18 cellular contexts compared by ENCODE assay signal in the genomic region with DNA sequence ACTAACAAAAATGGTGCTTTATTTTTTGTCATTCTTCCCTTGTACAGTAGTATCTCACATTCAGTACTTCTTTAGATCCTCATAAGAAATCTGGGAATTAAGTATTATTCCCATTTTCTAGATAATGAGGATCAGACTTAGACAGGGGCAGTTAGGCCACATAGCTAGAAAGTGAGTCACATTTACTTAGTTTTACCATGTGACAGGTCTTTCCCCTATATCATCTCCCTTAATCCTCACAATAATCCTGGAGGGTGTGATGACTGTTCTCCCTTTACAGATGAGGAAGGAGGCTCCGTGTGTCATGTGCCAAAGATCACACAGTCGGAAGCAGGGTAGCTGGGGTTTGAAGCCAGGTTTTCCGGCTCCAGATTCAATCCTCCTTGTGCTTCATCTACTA. TPM values are rescaled to one million over a fixed set of nuclear protein-coding genes. Genes with fewer than 3 reads are reported as not detected.
DNase-seq lines count a peak whose midpoint lies in the region; ATAC-seq, FAIRE-seq and TF ChIP-seq lines count a peak whose summit lies in the region.
"Had no signal": no experiment of that assay in that cellular context is flagged by ENCODE, and none has a peak within 500 bp of the region (broad histone marks: within the 10 kb centered on the region; RNA-seq: fewer than 3 reads in every experiment).

No MANE protein-coding gene starts in this region.

- peaks cover 5% of the 10 kb centered on the region; the same call in 1 of the 2 replicates for H3K4me1 ChIP-seq in IMR-90 (ENCODE audit: control insufficient read depth, insufficient read depth, low read length)
- no peaks in the 10 kb centered on the region for H3K4me1 ChIP-seq in keratinocyte (ENCODE audit: control insufficient read depth, extremely low read depth, insufficient read depth, low read length)
- H3K4me1 ChIP-seq: esophagus squamous epithelium had no signal

- TF ChIP-seq CTCF in IMR-90 (conservative IDR thresholded peaks at IDR 0.05; ENCODE audit: low read depth, low read length), result no peak
- TF ChIP-seq CTCF in WERI-Rb-1 (IDR thresholded peaks at IDR 0.05; ENCODE audit: low read depth, low read length), result no peak
- no peak for TF ChIP-seq CTCF in keratinocyte (optimal IDR thresholded peaks at IDR 0.05 in 1 of 3, IDR thresholded peaks at IDR 0.05 in 1 of 3, conservative IDR thresholded peaks at IDR 0.05 in 1 of 3; ENCODE audit: extremely low read depth in 1 of 3, insufficient read depth in 2 of 3, low read length in 3 of 3)
- no peak for TF ChIP-seq CTCF in dorsolateral prefrontal cortex (IDR thresholded peaks at IDR 0.05 in 54 of 56, conservative IDR thresholded peaks at IDR 0.05 in 2 of 56; ENCODE audit: low read depth in 1 of 56, partially characterized antibody in 56 of 56)

- H3K36me3 ChIP-seq in IMR-90 (ENCODE audit: control insufficient read depth, insufficient read depth, low read length), result no peaks in the 10 kb centered on the region
- no peaks in the 10 kb centered on the region for H3K36me3 ChIP-seq in WERI-Rb-1
- H3K36me3 ChIP-seq in keratinocyte (ENCODE audit: control insufficient read depth in 2 of 2, extremely low read depth in 1 of 2, insufficient read depth in 2 of 2, low read length in 2 of 2), result no peaks in the 10 kb centered on the region
- H3K36me3 ChIP-seq: esophagus squamous epithelium had no signal

- no peak overlapping the region for H2BK5ac ChIP-seq in IMR-90 (ENCODE audit: low read depth, low read length, poor library complexity, severe bottlenecking)

- CTCF ChIA-PET in IMR-90 (lab: Yijun Ruan, JAX), result no interaction called here

- TF ChIP-seq RAD21 in IMR-90 (IDR thresholded peaks at IDR 0.05; ENCODE audit: low read length), result no peak

- no peak overlapping the region for H2BK20ac ChIP-seq in IMR-90 (ENCODE audit: low read depth, low read length)

- H3K18ac ChIP-seq in IMR-90 (ENCODE audit: low read depth, low read length), result no peak overlapping the region

- intact Hi-C loops in IMR-90 (cut with micrococcal nuclease), result no loop called here
- intact Hi-C loops in left ventricle myocardium superior (cut with micrococcal nuclease), result no loop called here
- intact Hi-C loops in dorsolateral prefrontal cortex (cut with DNase I), result no loop called here

- no peak for TF ChIP-seq POLR2A in IMR-90 (IDR thresholded peaks at IDR 0.05; ENCODE audit: low read depth, low read length)

- peak; percentile 22 for DNase-seq in A172 (ENCODE audit: low spot score)
- peak; percentile 50 for DNase-seq in IMR-90
- DNase-seq in WERI-Rb-1, result peak; percentile 18
- DNase-seq in keratinocyte (ENCODE audit: low read depth, low spot score), result no peak
- no peak for DNase-seq in NCI-H2029 treated with DMSO at 0.1 percent for 48 hours (lab: John Stamatoyannopoulos, UW)
- DNase-seq in left ventricle myocardium superior, result no peak
- DNase-seq in dorsolateral prefrontal cortex, result no peak
- DNase-seq: amygdala; CD4-positive, alpha-beta memory T cell; esophagus squamous epithelium; MM.1S; NCI-H2171 treated with DMSO at 0.1 percent for 48 hours; retina; stimulated activated CD4-positive, alpha-beta T cell treated with anti-CD3 and anti-CD28 coated beads, Interleukin-2, amount 100 ng/mL, for 24 hours had no signal

- H3K23ac ChIP-seq in IMR-90 (ENCODE audit: low read depth, low read length), result no peak overlapping the region

- peak; percentile 48 for ATAC-seq in IMR-90 (ENCODE audit: low read depth)
- ATAC-seq in left ventricle myocardium superior, result no peak
- ATAC-seq in HG03139 (IDR thresholded peaks at IDR 0.05; ENCODE audit: unreplicated experiment), result no peak

- no peaks in the 10 kb centered on the region for H4K20me1 ChIP-seq in IMR-90 (ENCODE audit: insufficient read depth, low read length)
- H4K20me1 ChIP-seq in keratinocyte (ENCODE audit: control insufficient read depth, extremely low read depth, insufficient read depth, low read length), result no peaks in the 10 kb centered on the region

- H3K4me2 ChIP-seq in IMR-90 (ENCODE audit: low read depth, low read length), result no peak overlapping the region
- H3K4me2 ChIP-seq in keratinocyte (ENCODE audit: control insufficient read depth, extremely low read depth, insufficient read depth, low read depth, low read length), result no peak overlapping the region

- in situ Hi-C loops in IMR-90 (cut with MboI; ENCODE audit: low sequenced_read_pairs), result no loop called here

- H3K9ac ChIP-seq in IMR-90 (ENCODE audit: low read depth, low read length), result no peak overlapping the region
- H3K9ac ChIP-seq in keratinocyte (ENCODE audit: control insufficient read depth, extremely low read depth, insufficient read depth, low read length), result no peak overlapping the region

- no peak overlapping the region for H3K4ac ChIP-seq in IMR-90 (ENCODE audit: low read depth, low read length)

- dilution Hi-C loops in IMR-90 (cut with HindIII; ENCODE audit: low sequenced_read_pairs, unreplicated experiment), result no loop called here
- dilution Hi-C loops in keratinocyte (cut with MboI; ENCODE audit: extremely low pct_ligation_motif_present, low sequenced_read_pairs), result no loop called here

- no peak overlapping the region for H4K8ac ChIP-seq in IMR-90 (ENCODE audit: low read depth in 2 of 2, low read length in 2 of 2)

- H2AK9ac ChIP-seq in IMR-90 (replicated peaks; ENCODE audit: low read depth, low read length, poor library complexity), result no peak overlapping the region

- POLR2A ChIA-PET in IMR-90 (lab: Charles Lee; ENCODE audit: unreplicated experiment), result no interaction called here

- no TSS peak for BruUV-seq in IMR-90 (replicated peaks; lab: Mats Ljungman, UMichigan)

- no peaks in the 10 kb centered on the region for H3K79me2 ChIP-seq in keratinocyte (ENCODE audit: control insufficient read depth, insufficient read depth, low read length)

- H2BK15ac ChIP-seq in IMR-90 (ENCODE audit: low read depth, low read length), result no peak overlapping the region

- peak; percentile 51 for FAIRE-seq in keratinocyte (lab: Jason Lieb, UNC)
- FAIRE-seq: A204.1 had no signal

- H3K56ac ChIP-seq in IMR-90 (ENCODE audit: extremely low read depth, insufficient read depth, low read length), result no peak overlapping the region

- H3K27ac ChIP-seq in IMR-90 (ENCODE audit: insufficient read depth, low read length) (no peak overlapping the region), WERI-Rb-1 (no peak overlapping the region), keratinocyte (ENCODE audit: control insufficient read depth, insufficient read depth, low read length) (no peak overlapping the region), dorsolateral prefrontal cortex (no peak overlapping the region)
- H3K27ac ChIP-seq: esophagus squamous epithelium had no signal

- no peak overlapping the region for H4K5ac ChIP-seq in IMR-90 (ENCODE audit: low read depth, low read length)

- H3K27me3 ChIP-seq in IMR-90 (ENCODE audit: control insufficient read depth, insufficient read depth, low read length) (0 out of 2 replicates have a peak, but pooled peaks cover 2% of the 10 kb centered on the region), WERI-Rb-1 (ENCODE audit: insufficient read depth, low read depth, severe bottlenecking) (no peaks in the 10 kb centered on the region), keratinocyte (ENCODE audit: control insufficient read depth, extremely low read depth, insufficient read depth, low read length) (no peaks in the 10 kb centered on the region), dorsolateral prefrontal cortex (peaks cover 0 to 5% (median 0%) of the 10 kb centered on the region in 45 donors)

- peak overlapping the region; percentile 38 for H2AFZ ChIP-seq in IMR-90 (replicated peaks; ENCODE audit: low read length, poor library complexity)
- H2AFZ ChIP-seq in keratinocyte (ENCODE audit: control insufficient read depth, low read length), result no peak overlapping the region

- 0 out of 2 replicates have a peak overlapping the region, but pooled peaks have one; percentile 21 for H3K14ac ChIP-seq in IMR-90 (replicated peaks; ENCODE audit: low read depth, low read length)

- no peak overlapping the region for H4K91ac ChIP-seq in IMR-90 (ENCODE audit: insufficient read depth, low read depth, low read length)

- H2AK5ac ChIP-seq in IMR-90 (ENCODE audit: low read depth, low read length), result no peak overlapping the region

- H3K9me3 ChIP-seq in IMR-90 (ENCODE audit: control insufficient read depth, insufficient read depth, low read length) (no peaks in the 10 kb centered on the region), WERI-Rb-1 (ENCODE audit: severe bottlenecking) (no peaks in the 10 kb centered on the region), keratinocyte (ENCODE audit: control insufficient read depth, low read depth, low read length) (no peaks in the 10 kb centered on the region)
- H3K9me3 ChIP-seq: esophagus squamous epithelium had no signal

- H2BK120ac ChIP-seq in IMR-90 (ENCODE audit: low read depth, low read length), result no peak overlapping the region

- H3K9me1 ChIP-seq in IMR-90 (ENCODE audit: insufficient read depth, low read length) (no peaks in the 10 kb centered on the region; the same call in 1 of the 2 replicates), keratinocyte (ENCODE audit: control insufficient read depth, extremely low read depth, insufficient read depth, low read length) (no peaks in the 10 kb centered on the region)

- no peaks in the 10 kb centered on the region for H3K79me1 ChIP-seq in IMR-90 (ENCODE audit: low read depth in 1 of 2, low read length in 2 of 2)

- H3K4me3 ChIP-seq in IMR-90 (ENCODE audit: insufficient read depth, low read depth, low read length) (no peak overlapping the region), WERI-Rb-1 (ENCODE audit: low read depth, low read length) (no peak overlapping the region), keratinocyte (ENCODE audit: control insufficient read depth in 2 of 3, extremely low read depth in 1 of 3, insufficient read depth in 2 of 3, low read depth in 1 of 3, low read length in 3 of 3) (no peak overlapping the region), dorsolateral prefrontal cortex (no peak overlapping the region)
- H3K4me3 ChIP-seq: esophagus squamous epithelium had no signal

- WGBS in IMR-90 (ENCODE audit: extremely low coverage in 2 of 2, insufficient read length in 1 of 2), 2 experiments, result no CpG with 5 or more reads among the region's 3 CpGs

RNA-seq across cellular contexts. Expression of gene C8B, which starts 54.7 kb away (rescaled TPM):
- not detected in 2 replicates for total RNA-seq in A172 (2014; rRNA removed; shearing (Covaris generic))
- not detected in 2 replicates for total RNA-seq in IMR-90 (2012; rRNA removed)
- not detected in 2 replicates for polyA plus RNA-seq in IMR-90 (2012; rRNA removed)
- not detected in 2 replicates for polyA plus RNA-seq in IMR-90 (2012; cell fraction: cytosol; rRNA removed)
- not detected in 2 replicates for polyA plus RNA-seq in IMR-90 (2012; cell fraction: nucleus; rRNA removed; ENCODE audit: low replicate concordance)
- polyA plus RNA-seq in keratinocyte, result 0.04 to 0.09 TPM (median 0.05 TPM) in 3 replicates
- not detected for polyA plus RNA-seq in keratinocyte (2011; ENCODE audit: low read depth)
- polyA plus RNA-seq in keratinocyte (2011; cell fraction: cytosol; rRNA removed), result 0.05 and 0.10 TPM in 2 replicates
- polyA plus RNA-seq in keratinocyte (2011; cell fraction: nucleus; rRNA removed), result 0.05 and 0.07 TPM in 2 replicates
- not detected in 2 replicates for polyA plus RNA-seq in keratinocyte (2012; ENCODE audit: low replicate concordance)
- polyA minus RNA-seq in keratinocyte, result not detected in 3 replicates
- polyA minus RNA-seq in keratinocyte (2011; cell fraction: cytosol; rRNA and poly(A)+ RNA removed), result not detected
- not detected in 2 replicates for polyA minus RNA-seq in keratinocyte (2011; cell fraction: nucleus; rRNA and poly(A)+ RNA removed)
- total RNA-seq in left ventricle myocardium superior, result not detected
- total RNA-seq in dorsolateral prefrontal cortex, result not detected
- total RNA-seq: CD4-positive, alpha-beta memory T cell; lung microvascular endothelial cell had no signal
- polyA plus RNA-seq: CD4-positive, alpha-beta memory T cell; neural cell had no signal

RNA-seq across cellular contexts. Expression of gene C8A, which starts 56.5 kb away (rescaled TPM):
- total RNA-seq in A172 (2014; rRNA removed; shearing (Covaris generic)), result not detected in 2 replicates
- total RNA-seq in IMR-90 (2012; rRNA removed) (not detected in 2 replicates), left ventricle myocardium superior (not detected), dorsolateral prefrontal cortex (under 1 TPM in 1 of 120 experiments, not detected in 119; 0.37 TPM)
- polyA plus RNA-seq in IMR-90 (2012; rRNA removed) (not detected in 2 replicates), keratinocyte (not detected in 3 replicates)
- not detected in 2 replicates for polyA plus RNA-seq in IMR-90 (2012; cell fraction: cytosol; rRNA removed)
- polyA plus RNA-seq in IMR-90 (2012; cell fraction: nucleus; rRNA removed; ENCODE audit: low replicate concordance), result not detected in 2 replicates
- not detected for polyA plus RNA-seq in keratinocyte (2011; ENCODE audit: low read depth)
- not detected in 2 replicates for polyA plus RNA-seq in keratinocyte (2011; cell fraction: cytosol; rRNA removed)
- not detected in 2 replicates for polyA plus RNA-seq in keratinocyte (2011; cell fraction: nucleus; rRNA removed)
- polyA plus RNA-seq in keratinocyte (2012; ENCODE audit: low replicate concordance), result not detected in 2 replicates
- polyA minus RNA-seq in keratinocyte, result not detected in 3 replicates
- not detected for polyA minus RNA-seq in keratinocyte (2011; cell fraction: cytosol; rRNA and poly(A)+ RNA removed)
- not detected in 2 replicates for polyA minus RNA-seq in keratinocyte (2011; cell fraction: nucleus; rRNA and poly(A)+ RNA removed)
- total RNA-seq: CD4-positive, alpha-beta memory T cell; esophagus squamous epithelium; lung microvascular endothelial cell had no signal
- polyA plus RNA-seq: CD4-positive, alpha-beta memory T cell; neural cell had no signal

Comparison
In these comparisons a context has a peak if more than half of its experiments do, and no peak if none do; other contexts are left out.
1. DNase-seq: peak in A172 (single experiment), IMR-90 (single experiment) and WERI-Rb-1 (single experiment); none in keratinocyte (single experiment), NCI-H2029 treated with DMSO at 0.1 percent for 48 hours (single experiment), left ventricle myocardium superior (single experiment) and dorsolateral prefrontal cortex (0 of 10).